11 cellular contexts compared by ENCODE assay signal in the genomic region with DNA sequence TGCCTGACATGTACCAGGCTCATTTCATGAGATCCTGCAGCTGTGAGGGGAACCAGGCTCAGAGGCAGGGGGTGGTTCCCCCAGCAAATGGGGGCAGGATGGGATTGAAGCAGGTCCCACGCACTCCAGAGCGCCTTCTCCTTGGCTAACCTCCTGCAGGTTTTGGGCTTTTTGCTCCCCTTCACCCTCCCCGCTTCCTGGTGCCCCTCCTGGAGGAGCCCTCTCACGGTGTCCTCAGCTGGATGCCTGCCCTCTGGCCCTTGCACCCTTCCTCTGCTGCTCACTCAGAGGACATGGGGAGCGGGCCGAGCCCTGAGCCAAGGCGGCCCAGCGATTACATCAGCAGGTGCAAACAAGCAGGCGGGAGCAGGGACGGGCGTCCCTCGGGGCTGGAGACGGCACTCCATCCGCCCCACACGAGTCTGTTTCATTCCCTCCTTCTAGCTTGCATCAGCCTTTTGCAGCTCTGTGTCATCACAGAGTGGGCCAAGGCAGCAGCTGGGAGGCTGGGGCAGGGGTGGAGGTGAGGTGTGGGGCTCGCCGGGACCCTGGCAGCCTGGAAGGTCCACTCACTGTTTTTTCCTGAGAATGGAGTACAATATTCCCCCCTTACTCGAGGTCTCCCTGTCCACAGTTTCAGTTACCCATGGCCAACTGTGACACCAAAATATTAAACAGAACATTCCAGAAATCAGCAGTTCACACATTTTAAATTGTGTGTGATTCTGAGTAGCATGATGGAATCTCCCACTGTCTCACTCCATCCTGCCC. TPM values are rescaled to one million over a fixed set of nuclear protein-coding genes. Genes with fewer than 3 reads are reported as not detected.
A peak's percentile ranks its signal among the peaks of the same experiment; 100 is the strongest.
DNase-seq lines count a peak whose midpoint lies in the region; ATAC-seq and TF ChIP-seq lines count a peak whose summit lies in the region.
"Had no signal": no experiment of that assay in that cellular context is flagged by ENCODE, and none has a peak within 500 bp of the region (broad histone marks: within the 10 kb centered on the region; RNA-seq: fewer than 3 reads in every experiment).

No MANE protein-coding gene starts in this region.

- H3K36me3 ChIP-seq in RWPE2 (ENCODE audit: low read depth) (no peaks in the 10 kb centered on the region), left ventricle myocardium inferior (no peaks in the 10 kb centered on the region), smooth muscle cell (ENCODE audit: low read depth) (no peaks in the 10 kb centered on the region)

- no peaks in the 10 kb centered on the region for H3K9me3 ChIP-seq in RWPE2 (ENCODE audit: severe bottlenecking)
- H3K9me3 ChIP-seq in left ventricle myocardium inferior (replicated peaks) = no peaks in the 10 kb centered on the region
- H3K9me3 ChIP-seq in smooth muscle cell (replicated peaks; ENCODE audit: low read depth) = no peaks in the 10 kb centered on the region

- ATAC-seq in RWPE2 (ENCODE audit: low read depth) (peak; percentile 57), GM21528 (IDR thresholded peaks at IDR 0.05; ENCODE audit: low FRiP score, unreplicated experiment) (no peak), GM19351 (IDR thresholded peaks at IDR 0.05; ENCODE audit: unreplicated experiment) (no peak), HG03378 (IDR thresholded peaks at IDR 0.05; ENCODE audit: unreplicated experiment) (no peak)

- 21% methylated on average over 18 of the region's 18 CpGs for WGBS in smooth muscle cell (ENCODE audit: low lambda C conversion rate)

- peaks cover 51% of the 10 kb centered on the region for H3F3A ChIP-seq in smooth muscle cell (ENCODE audit: low read depth)

- intact Hi-C loops in left ventricle myocardium inferior (cut with micrococcal nuclease) = loop anchor here (5.0 kb wide), 1 partner anchor 54 kb away; a partner anchor contains a TSS

- peaks cover 79% of the 10 kb centered on the region for H3K79me2 ChIP-seq in smooth muscle cell (ENCODE audit: low read depth)

- H3K27me3 ChIP-seq in RWPE2 (ENCODE audit: insufficient read depth, poor library complexity, severe bottlenecking) (no peaks in the 10 kb centered on the region), left ventricle myocardium inferior (ENCODE audit: low read depth) (no peaks in the 10 kb centered on the region), smooth muscle cell (ENCODE audit: low read depth) (no peaks in the 10 kb centered on the region)

- no peak for TF ChIP-seq CTCF in RWPE2 (IDR thresholded peaks at IDR 0.05; ENCODE audit: poor library complexity, severe bottlenecking)
- no peak for TF ChIP-seq CTCF in left ventricle myocardium inferior (IDR thresholded peaks at IDR 0.05; ENCODE audit: borderline replicate concordance)
- TF ChIP-seq CTCF in smooth muscle cell (IDR thresholded peaks at IDR 0.05; ENCODE audit: borderline replicate concordance, insufficient read depth, poor library complexity, severe bottlenecking) = no peak

- no peak overlapping the region for H2AFZ ChIP-seq in smooth muscle cell (ENCODE audit: low read depth)

- peaks cover 14% of the 10 kb centered on the region for H3K4me1 ChIP-seq in RWPE2 (ENCODE audit: insufficient read depth, poor library complexity, severe bottlenecking)
- peaks cover 97% of the 10 kb centered on the region for H3K4me1 ChIP-seq in left ventricle myocardium inferior
- H3K4me1 ChIP-seq in smooth muscle cell (ENCODE audit: low read depth) = peaks cover 42% of the 10 kb centered on the region

- no peak overlapping the region for H3K27ac ChIP-seq in RWPE2 (ENCODE audit: poor library complexity, severe bottlenecking)
- peak overlapping the region; percentile 88 for H3K27ac ChIP-seq in left ventricle myocardium inferior (replicated peaks)
- H3K27ac ChIP-seq in smooth muscle cell (ENCODE audit: low read depth) = peak overlapping the region; percentile 91

- peak overlapping the region; percentile 68 for H3K9ac ChIP-seq in smooth muscle cell (ENCODE audit: low read depth)

- peak; percentile 61 for DNase-seq in HCEC 1CT
- DNase-seq in RWPE2 (ENCODE audit: low spot score) = no peak
- DNase-seq in left ventricle myocardium inferior = peak; percentile 73
- DNase-seq in smooth muscle cell (lab: John Stamatoyannopoulos, UW; ENCODE audit: unreplicated experiment) = no peak
- no peak for DNase-seq in KG1 (lab: John Stamatoyannopoulos, UW)
- DNase-seq: activated T-cell treated with anti-CD3 and anti-CD28 coated beads, Interleukin-2, amount 50 U/mL, for 72 hours; NCI-H187 treated with DMSO at 0.1 percent for 48 hours; stimulated activated CD4-positive, alpha-beta T cell treated with anti-CD3 and anti-CD28 coated beads, Interleukin-2, amount 100 ng/mL, for 24 hours had no signal

- H3K4me3 ChIP-seq in RWPE2 (ENCODE audit: severe bottlenecking) (no peak overlapping the region), left ventricle myocardium inferior (no peak overlapping the region), smooth muscle cell (no peak overlapping the region)

- peaks cover 78% of the 10 kb centered on the region for H4K20me1 ChIP-seq in smooth muscle cell (ENCODE audit: low read depth)

- peak overlapping the region; percentile 35 for H3K4me2 ChIP-seq in smooth muscle cell

RNA-seq across cellular contexts. Expression of a gene that starts 52.7 kb away (rescaled TPM):
- total RNA-seq in left ventricle myocardium inferior = 1.7 TPM
- total RNA-seq in smooth muscle cell = 2.9 and 3.6 TPM in 2 replicates
- 4.8 and 7.1 TPM in 2 replicates for polyA plus RNA-seq in smooth muscle cell

RNA-seq across cellular contexts. Expression of a gene that starts 54.0 kb away (rescaled TPM):
- total RNA-seq in left ventricle myocardium inferior (15.6 TPM), smooth muscle cell (89.6 and 92.7 TPM in 2 replicates)
- polyA plus RNA-seq in smooth muscle cell = 115 and 142 TPM in 2 replicates

Comparison
In these comparisons a context has a peak if more than half of its experiments do, and no peak if none do; other contexts are left out.
1. DNase-seq: peak in HCEC 1CT (single experiment) and left ventricle myocardium inferior (single experiment); none in RWPE2 (single experiment), smooth muscle cell (single experiment) and KG1 (single experiment).